Comparison of ENCODE assay signal across 1 cellular context in the genomic region with DNA sequence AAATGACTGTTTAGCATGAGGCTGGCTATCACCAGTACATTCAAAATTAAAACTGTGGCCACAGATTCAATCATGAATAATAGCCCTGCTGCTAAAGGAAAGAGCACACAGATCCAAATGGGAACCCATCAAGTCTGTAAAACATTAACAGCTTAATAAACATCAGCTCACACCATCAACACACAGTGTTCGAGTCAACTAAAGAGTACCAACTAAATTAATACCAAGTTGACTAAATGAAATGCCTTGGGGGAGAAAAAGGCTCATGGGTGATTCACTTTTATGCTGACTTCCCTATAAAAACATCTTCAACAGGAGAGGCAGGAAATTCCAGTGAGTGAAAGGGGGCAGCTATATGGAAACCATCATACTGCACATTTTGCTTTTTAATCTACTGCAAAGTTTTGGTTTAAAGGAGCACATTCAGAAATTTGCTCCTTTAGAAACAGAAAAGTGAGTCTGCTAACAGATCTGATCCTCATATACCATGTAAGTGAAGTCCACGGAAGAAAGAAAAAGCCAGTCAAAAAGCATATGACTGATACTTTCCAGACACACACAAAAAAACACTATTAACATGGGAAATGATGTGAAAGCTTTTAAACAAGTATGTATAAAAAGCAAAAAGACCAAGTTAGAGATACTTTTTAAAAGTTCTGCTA.
TF ChIP-seq lines count a peak whose summit lies in the region.

No MANE protein-coding gene starts in this region.

TF ChIP-seq in SK-N-SH, 30 proteins besides CTCF, POLR2A, EP300 and RAD21 (continued from another document):
- TF ChIP-seq ZBTB33 (IDR thresholded peaks at IDR 0.05; ENCODE audit: borderline replicate concordance, low read depth) (no peak), TAF1 (IDR thresholded peaks at IDR 0.05; ENCODE audit: borderline replicate concordance, low read depth, low read length) (no peak), ELF1 (IDR thresholded peaks at IDR 0.05) (no peak), REST (IDR thresholded peaks at IDR 0.05; ENCODE audit: low read depth, low read length) (no peak), FOXJ3 (CRISPR knock-in tag; IDR thresholded peaks at IDR 0.05) (no peak), USF2 (IDR thresholded peaks at IDR 0.05; ENCODE audit: borderline replicate concordance, low read depth, low read length) (no peak), SMC3 (IDR thresholded peaks at IDR 0.05; ENCODE audit: low read depth, low read length) (no peak), POLR2AphosphoS5 (IDR thresholded peaks at IDR 0.05; ENCODE audit: low read depth, low read length) (no peak; the same call in 1 of the 2 replicates), CHD2 (IDR thresholded peaks at IDR 0.05; ENCODE audit: low read length, partially characterized antibody) (no peak), NFIC (IDR thresholded peaks at IDR 0.05; ENCODE audit: borderline replicate concordance) (0 out of 2 replicates have a peak, but pooled peaks have one; percentile 6), NRF1 (IDR thresholded peaks at IDR 0.05; ENCODE audit: low read depth, low read length) (no peak)
